ENCODE assay signal across 15 cellular contexts in genomic region chr16:89060207-89060794, GRCh38. TPM values are rescaled to one million over a fixed set of nuclear protein-coding genes. Genes with fewer than 3 reads are reported as not detected.
DNase-seq lines count a peak whose midpoint lies in the region; ATAC-seq and TF ChIP-seq lines count a peak whose summit lies in the region.
"Had no signal": no experiment of that assay in that cellular context is flagged by ENCODE, and none has a peak within 500 bp of the region (broad histone marks: within the 10 kb centered on the region; RNA-seq: fewer than 3 reads in every experiment).

No MANE protein-coding gene starts in this region.

- no peaks in the 10 kb centered on the region for H3K27me3 Mint-ChIP-seq in natural killer cell treated with Interleukin-12 subunit alpha and Interleukin-12 subunit beta and Interleukin-15 and Interleukin-18, amount 100 ng/mL, for 72 hours
- H3K27me3 Mint-ChIP-seq in natural killer cell (ENCODE audit: low read depth in 2 of 2) (no peaks in the 10 kb centered on the region), GM23338 (ENCODE audit: insufficient read depth, low read depth, poor library complexity) (peaks cover 4% of the 10 kb centered on the region)

- no peak for ATAC-seq in natural killer cell treated with Interleukin-12 subunit alpha and Interleukin-12 subunit beta and Interleukin-15 and Interleukin-18, amount 100 ng/mL, for 72 hours
- ATAC-seq in natural killer cell: no peak
- no peak for ATAC-seq in GM23338
- ATAC-seq: left colon had no signal

- H3K27ac ChIP-seq in GM23338 (ENCODE audit: low read depth) (no peak overlapping the region), Peyer's patch (peak overlapping the region in 1 of 4 donors; percentile 36)
- H3K27ac ChIP-seq: sigmoid colon, SJCRH30 had no signal

- no peaks in the 10 kb centered on the region for H3K4me1 ChIP-seq in GM23338 (ENCODE audit: insufficient read depth)
- peaks cover 0 to 22% (median 8%) of the 10 kb centered on the region in 4 donors for H3K4me1 ChIP-seq in Peyer's patch
- H3K4me1 ChIP-seq: sigmoid colon, SJCRH30 had no signal

- H3K9me3 ChIP-seq in Peyer's patch: no peaks in the 10 kb centered on the region
- H3K9me3 ChIP-seq: sigmoid colon, SJCRH30 had no signal

- no peak overlapping the region for H3K4me3 ChIP-seq in GM23338
- no peak overlapping the region for H3K4me3 ChIP-seq in Peyer's patch
- H3K4me3 ChIP-seq: sigmoid colon, SJCRH30 had no signal

- no peaks in the 10 kb centered on the region for H3F3A ChIP-seq in GM23338 (replicated peaks; ENCODE audit: low read depth)

- H3K27me3 ChIP-seq in GM23338 (ENCODE audit: insufficient read depth) (no peaks in the 10 kb centered on the region), Peyer's patch (no peaks in the 10 kb centered on the region)
- H3K27me3 ChIP-seq: SJCRH30 had no signal

- DNase-seq in natural killer cell treated with Interleukin-12 subunit alpha and Interleukin-12 subunit beta and Interleukin-15 and Interleukin-18, amount 100 ng/mL, for 72 hours (ENCODE audit: low spot score): no peak
- DNase-seq in natural killer cell (no peak), GM23338 (ENCODE audit: low spot score) (no peak), Peyer's patch (peak in 2 of 3 donors; percentile 55 to 66), epidermal melanocyte (ENCODE audit: insufficient read length, low spot score) (no peak), NCI-H524 treated with DMSO at 0.1 percent for 48 hours (lab: John Stamatoyannopoulos, UW) (no peak), LoVo (ENCODE audit: low spot score) (no peak)
- no peak for DNase-seq in activated effector memory CD4-positive, alpha-beta T cell treated with Interleukin-2 at 50 U/mL for 16 hours
- DNase-seq: activated T-cell treated with anti-CD3 and anti-CD28 coated beads, Interleukin-2, amount 50 U/mL, for 1 hour; amniotic stem cell; left colon; NCI-H187 treated with DMSO at 0.1 percent for 48 hours; NCI-H446; sigmoid colon; SJCRH30 had no signal

- TF ChIP-seq POLR2A in Peyer's patch (IDR thresholded peaks at IDR 0.05): no peak

- peak overlapping the region; percentile 30 to 62 for H3K27ac Mint-ChIP-seq in natural killer cell treated with Interleukin-12 subunit alpha and Interleukin-12 subunit beta and Interleukin-15 and Interleukin-18, amount 100 ng/mL, for 72 hours
- H3K27ac Mint-ChIP-seq in natural killer cell (no peak overlapping the region), GM23338 (no peak overlapping the region)

- H3K36me3 Mint-ChIP-seq in natural killer cell treated with Interleukin-12 subunit alpha and Interleukin-12 subunit beta and Interleukin-15 and Interleukin-18, amount 100 ng/mL, for 72 hours: no peaks in the 10 kb centered on the region
- H3K36me3 Mint-ChIP-seq in natural killer cell: no peaks in the 10 kb centered on the region
- no peaks in the 10 kb centered on the region for H3K36me3 Mint-ChIP-seq in GM23338 (ENCODE audit: low read depth)

- H4K20me1 ChIP-seq in GM23338 (replicated peaks; ENCODE audit: insufficient read depth): no peaks in the 10 kb centered on the region

- no peaks in the 10 kb centered on the region for H3K9me2 ChIP-seq in GM23338 (ENCODE audit: insufficient read depth)

- intact Hi-C loops in natural killer cell (cut with micrococcal nuclease): no loop called here

- TF ChIP-seq CTCF in natural killer cell (IDR thresholded peaks at IDR 0.05): no peak
- no peak for TF ChIP-seq CTCF in GM23338 (conservative IDR thresholded peaks at IDR 0.05; ENCODE audit: low read depth in 2 of 2)
- TF ChIP-seq CTCF in Peyer's patch (IDR thresholded peaks at IDR 0.05): no peak

- peak overlapping the region; percentile 12 for H3K4me3 Mint-ChIP-seq in natural killer cell treated with Interleukin-12 subunit alpha and Interleukin-12 subunit beta and Interleukin-15 and Interleukin-18, amount 100 ng/mL, for 72 hours
- H3K4me3 Mint-ChIP-seq in natural killer cell (no peak overlapping the region), GM23338 (no peak overlapping the region)

- H3K36me3 ChIP-seq in GM23338 (ENCODE audit: insufficient read depth): no peaks in the 10 kb centered on the region
- H3K36me3 ChIP-seq in Peyer's patch: no peaks in the 10 kb centered on the region
- H3K36me3 ChIP-seq: sigmoid colon, SJCRH30 had no signal

- peak overlapping the region; percentile 59; the same call in 1 of the 2 replicates for H2AFZ ChIP-seq in GM23338

- H3K4me2 ChIP-seq in GM23338: no peak overlapping the region

- H3K4me1 Mint-ChIP-seq in natural killer cell treated with Interleukin-12 subunit alpha and Interleukin-12 subunit beta and Interleukin-15 and Interleukin-18, amount 100 ng/mL, for 72 hours (ENCODE audit: low read depth in 2 of 2): no peaks in the 10 kb centered on the region
- H3K4me1 Mint-ChIP-seq in natural killer cell (no peaks in the 10 kb centered on the region), GM23338 (no peaks in the 10 kb centered on the region)

- H3K79me2 ChIP-seq in GM23338 (replicated peaks; ENCODE audit: insufficient read depth): no peaks in the 10 kb centered on the region

- H3K9me3 Mint-ChIP-seq in natural killer cell treated with Interleukin-12 subunit alpha and Interleukin-12 subunit beta and Interleukin-15 and Interleukin-18, amount 100 ng/mL, for 72 hours: no peaks in the 10 kb centered on the region
- H3K9me3 Mint-ChIP-seq in natural killer cell: no peaks in the 10 kb centered on the region
- no peaks in the 10 kb centered on the region for H3K9me3 Mint-ChIP-seq in GM23338

TF ChIP-seq in GM23338, 12 proteins besides CTCF, POLR2A, EP300 and RAD21 (continues in another document):
- TF ChIP-seq POLR2AphosphoS5 (IDR thresholded peaks at IDR 0.05; ENCODE audit: low read depth) (no peak), ETS1 (IDR thresholded peaks at IDR 0.05) (no peak)

RNA-seq across cellular contexts. Expression of gene ACSF3, which starts 33.4 kb away (rescaled TPM):
- 100 to 1,000 TPM in 1 of 2 donors, 10 to 100 TPM in 1; 52.3 to 125 TPM for total RNA-seq in natural killer cell treated with Interleukin-12 subunit alpha and Interleukin-12 subunit beta and Interleukin-15 and Interleukin-18, amount 100 ng/mL, for 72 hours
- total RNA-seq in natural killer cell: 10 to 100 TPM; 45.0 to 71.4 (median 51.6) TPM
- 22.8 and 23.1 TPM in 2 replicates for total RNA-seq in GM23338 (2014; rRNA removed; shearing (Covaris generic))
- 11.3 and 12.8 TPM in 2 replicates for polyA plus RNA-seq in GM23338 (2016; fragmentation: Nextera tagmentation; extraction: Ambion mirVana)
- total RNA-seq in Peyer's patch: 100 to 1,000 TPM in 2 of 4 donors, 10 to 100 TPM in 2; 94.6 to 120 (median 108) TPM

Comparison
In these comparisons a context has a peak if more than half of its experiments do, and no peak if none do; other contexts are left out.
1. H3K27ac Mint-ChIP-seq: peak in natural killer cell treated with Interleukin-12 subunit alpha and Interleukin-12 subunit beta and Interleukin-15 and Interleukin-18, amount 100 ng/mL, for 72 hours (2 of 2); none in natural killer cell (0 of 2) and GM23338 (single experiment).
2. DNase-seq: peak in Peyer's patch (2 of 3); none in natural killer cell treated with Interleukin-12 subunit alpha and Interleukin-12 subunit beta and Interleukin-15 and Interleukin-18, amount 100 ng/mL, for 72 hours (single experiment), natural killer cell (single experiment), GM23338 (single experiment), activated effector memory CD4-positive, alpha-beta T cell treated with Interleukin-2 at 50 U/mL for 16 hours (single experiment), epidermal melanocyte (single experiment), NCI-H524 treated with DMSO at 0.1 percent for 48 hours (single experiment) and LoVo (single experiment).